ENCODE assay signal across 6 cellular contexts in genomic region chr10:46386694-46387093, GRCh38. TPM values are rescaled to one million over a fixed set of nuclear protein-coding genes. Genes with fewer than 3 reads are reported as not detected.
"Had no signal": no experiment of that assay in that cellular context is flagged by ENCODE, and none has a peak within 500 bp of the region (broad histone marks: within the 10 kb centered on the region; RNA-seq: fewer than 3 reads in every experiment).

No MANE protein-coding gene starts in this region.

RNA-seq across cellular contexts. Expression of gene ANXA8L1, which starts 11.1 kb away (rescaled TPM):
- total RNA-seq: activated CD8-positive, alpha-beta memory T cell treated with anti-CD3 and anti-CD28 coated beads for 36 hours; left ventricle myocardium inferior; osteocyte; pulmonary artery endothelial cell; temporal lobe; WTC11 had no signal
